Comparison of ENCODE assay signal across 13 cellular contexts in the genomic region with DNA sequence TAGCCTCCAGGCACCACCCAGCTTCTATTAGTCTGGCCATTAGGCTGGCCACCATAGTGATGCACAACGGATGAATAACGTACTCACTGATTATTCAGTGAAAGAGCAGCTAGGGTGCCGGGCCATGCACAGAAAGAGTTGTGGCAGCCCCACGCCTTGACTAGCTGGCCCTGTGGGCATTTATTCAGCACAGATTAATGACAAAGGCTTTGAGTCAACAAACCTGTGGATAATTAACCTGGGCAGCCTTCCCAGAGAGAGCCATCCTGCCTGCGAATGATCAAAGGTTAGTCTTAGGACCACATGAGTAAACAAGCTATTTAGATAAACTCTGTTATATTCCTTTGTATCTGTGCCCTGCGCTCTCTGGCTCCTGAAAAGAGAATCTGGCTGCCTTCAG.
"Had no signal": no experiment of that assay in that cellular context is flagged by ENCODE, and none has a peak within 500 bp of the region (broad histone marks: within the 10 kb centered on the region; RNA-seq: fewer than 3 reads in every experiment).

No MANE protein-coding gene starts in this region.

- ATAC-seq: heart left ventricle; left ventricle myocardium superior; stimulated activated naive CD8-positive, alpha-beta T cell treated with anti-CD3 and anti-CD28 coated beads, Interleukin-15, amount 100 ng/mL, for 72 hours; upper lobe of right lung had no signal

- DNase-seq: activated CD4-positive, alpha-beta T cell treated with anti-CD3 and anti-CD28 coated beads for 4 hours; activated naive CD4-positive, alpha-beta T cell treated with Interleukin-2 at 50 U/mL for 16 hours; foreskin melanocyte; heart left ventricle; islet precursor cell; left ventricle myocardium superior; mesendoderm; stimulated activated CD4-positive, alpha-beta T cell treated with anti-CD3 and anti-CD28 coated beads, Interleukin-15, amount 100 ng/mL, for 24 hours; stimulated activated CD4-positive, alpha-beta T cell treated with anti-CD3 and anti-CD28 coated beads, Interleukin-4, amount 100 ng/mL, for 4 hours; stimulated activated naive CD8-positive, alpha-beta T cell treated with anti-CD3 and anti-CD28 coated beads, Interleukin-15, amount 100 ng/mL, for 72 hours; T-helper 9 cell; testis; upper lobe of right lung had no signal
